ENCODE assay signal across 30 cellular contexts in the genomic region with DNA sequence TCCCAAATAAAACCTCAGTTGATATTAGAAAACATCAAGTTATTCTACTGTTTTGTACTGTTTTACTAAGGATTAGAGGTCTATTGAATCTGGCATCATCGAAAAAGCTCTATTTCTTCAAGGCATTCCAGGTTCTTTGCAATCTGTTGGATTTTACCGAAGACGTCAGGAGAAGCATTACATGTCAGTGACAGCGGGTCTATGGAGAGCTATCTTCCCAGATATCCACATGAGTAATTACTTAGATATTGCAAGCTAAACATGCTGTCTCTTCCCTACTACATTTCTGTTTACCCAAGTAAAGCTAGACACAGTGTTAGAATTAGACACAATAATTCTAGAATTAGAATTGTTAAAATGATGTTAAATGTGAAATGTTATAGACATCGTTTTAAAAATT. TPM values are rescaled to one million over a fixed set of nuclear protein-coding genes. Genes with fewer than 3 reads are reported as not detected.
"Had no signal": no experiment of that assay in that cellular context is flagged by ENCODE, and none has a peak within 500 bp of the region (broad histone marks: within the 10 kb centered on the region; RNA-seq: fewer than 3 reads in every experiment).

No MANE protein-coding gene starts in this region.

- H3K9ac ChIP-seq: neural progenitor cell, parathyroid adenoma had no signal

- H3K27ac ChIP-seq: neural progenitor cell, ovary, parathyroid adenoma, psoas muscle, right lobe of liver, skin epidermis, stomach, thoracic aorta, thyroid gland, tibial nerve, upper lobe of left lung, vagina had no signal

- FAIRE-seq: urothelium cell line had no signal

- H3K4me2 ChIP-seq: neural progenitor cell had no signal

- H3K4me1 ChIP-seq: neural progenitor cell, parathyroid adenoma, psoas muscle, right lobe of liver, stomach, thyroid gland, tibial nerve, upper lobe of left lung, vagina had no signal

- H3K9me3 ChIP-seq: ovary, psoas muscle, right lobe of liver, stomach, thoracic aorta, thyroid gland, tibial nerve, upper lobe of left lung, vagina had no signal

- H3K79me2 ChIP-seq: parathyroid adenoma had no signal

- ATAC-seq: natural killer cell; psoas muscle; right cardiac atrium; right lobe of liver; stimulated activated effector memory CD8-positive, alpha-beta T cell treated with anti-CD3 and anti-CD28 coated beads, Interleukin-12 subunit alpha, Interleukin-12 subunit beta, amount 100 ng/mL, for 72 hours; stimulated activated naive B cell treated with anti-CD40 and anti-IgM and Interleukin-4, amounts not matched to agents 10 μg/mL and 1 μg/mL and 100 μg/mL, for 72 hours had no signal

- H3K4me3 ChIP-seq: neural progenitor cell, ovary, psoas muscle, right lobe of liver, skin epidermis, stomach, thoracic aorta, thyroid gland, tibial nerve, upper lobe of left lung, vagina had no signal

- DNase-seq: natural killer cell; occipital lobe; ovary; posterior cingulate gyrus; psoas muscle; right cardiac atrium; right lobe of liver; stimulated activated CD4-positive, alpha-beta T cell treated with anti-CD3 and anti-CD28 coated beads, Interleukin-15, amount 100 ng/mL, for 24 hours; stimulated activated CD4-positive, alpha-beta T cell treated with anti-CD3 and anti-CD28 coated beads, Interleukin-2, amount 100 ng/mL, for 24 hours; stimulated activated CD4-positive, alpha-beta T cell treated with anti-CD3 and anti-CD28 coated beads, Interleukin-2, amount 100 ng/mL, for 48 hours; stimulated activated CD4-positive, alpha-beta T cell treated with anti-CD3 and anti-CD28 coated beads, Interleukin-4, amount 100 ng/mL, for 24 hours; stimulated activated naive B cell treated with anti-CD40 and anti-IgM and Interleukin-4, amounts not matched to agents 10 μg/mL and 1 μg/mL and 100 μg/mL, for 72 hours; stimulated activated naive CD4-positive, alpha-beta T cell treated with Interleukin-2 at 50 U/mL for 16 hours; stomach; thyroid gland; upper lobe of left lung had no signal

- H2AFZ ChIP-seq: neural progenitor cell, parathyroid adenoma had no signal

- H3K36me3 ChIP-seq: neural progenitor cell, ovary, right lobe of liver, stomach, thoracic aorta, thyroid gland, tibial nerve, upper lobe of left lung, vagina had no signal

- H3K27me3 ChIP-seq: neural progenitor cell, ovary, right lobe of liver, stomach, thyroid gland, tibial nerve, upper lobe of left lung, vagina had no signal

RNA-seq across cellular contexts. Expression of gene GOLGA6L2, which starts 10.8 kb away (rescaled TPM):
- total RNA-seq: natural killer cell, occipital lobe, osteoblast, ovary, psoas muscle, renal cortical epithelial cell, right cardiac atrium, right lobe of liver, stomach, subcutaneous adipose tissue, temporal lobe, thoracic aorta, thyroid gland, tibial nerve, upper lobe of left lung, ureter, vagina had no signal
- polyA plus RNA-seq: neural cell, ovary, psoas muscle, right cardiac atrium, stomach had no signal
